ENCODE assay signal across 1 cellular context in the genomic region with DNA sequence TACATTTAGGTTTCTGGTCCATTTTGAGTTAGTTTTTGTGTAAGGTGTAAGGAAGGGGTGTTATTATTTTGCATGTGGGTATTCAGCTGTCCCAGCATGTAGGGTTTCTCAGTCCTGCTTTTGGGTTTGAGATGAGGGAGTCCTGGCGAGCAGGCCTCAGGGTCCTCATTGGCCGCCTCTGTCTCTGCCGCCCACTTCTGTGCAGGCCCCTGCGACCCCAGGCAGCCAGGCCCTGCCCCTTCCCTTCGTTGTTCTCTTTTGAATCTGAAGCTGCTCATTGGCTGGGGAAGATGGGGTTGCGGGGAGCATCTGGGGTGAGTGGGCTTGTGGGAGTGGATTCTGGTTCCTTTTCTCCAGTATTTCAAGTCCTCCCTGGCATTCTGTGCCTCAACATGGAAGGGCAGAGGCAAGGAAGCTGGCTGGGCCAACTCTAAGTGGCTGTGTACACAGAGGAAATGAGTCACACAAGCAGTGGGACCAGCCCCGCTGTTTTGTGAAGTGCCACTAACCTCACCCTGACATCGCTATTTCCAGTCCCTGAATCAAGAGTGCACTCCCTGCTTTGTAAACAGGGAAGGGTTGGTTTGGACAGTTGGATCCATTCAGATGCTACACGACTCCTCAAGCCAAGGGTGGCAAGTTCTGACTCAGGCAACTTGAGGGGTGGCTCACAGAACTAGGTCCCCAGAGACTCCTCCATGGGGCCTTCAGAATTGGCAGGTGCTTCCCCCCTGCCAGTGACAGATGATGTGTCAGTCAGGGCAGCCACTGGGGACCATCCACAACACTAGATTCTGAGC.
A peak's percentile ranks its signal among the peaks of the same experiment; 100 is the strongest.
TF ChIP-seq lines count a peak whose summit lies in the region.
"Not testable (repeated sequence)": the region's sequence is repeated elsewhere in the genome, so short reads cannot be mapped to it uniquely, and the experiment has no call there.

No MANE protein-coding gene starts in this region.

TF ChIP-seq in HepG2, 621 proteins besides CTCF, POLR2A, EP300 and RAD21 (continued from another document and continues in another):
- TF ChIP-seq SAP130 (CRISPR knock-in tag; IDR thresholded peaks at IDR 0.05; ENCODE audit: low read depth) (peak; percentile 82), FOSL2 (CRISPR knock-in tag; IDR thresholded peaks at IDR 0.05) (peak; percentile 97), IRF2 (CRISPR knock-in tag; IDR thresholded peaks at IDR 0.05) (0 out of 2 replicates have a peak, but pooled peaks have one; percentile 23), FOSL1 (CRISPR knock-in tag; IDR thresholded peaks at IDR 0.05; ENCODE audit: borderline replicate concordance) (peak; percentile 84), ZNF264 (CRISPR knock-in tag; IDR thresholded peaks at IDR 0.05) (peak; percentile 66; the same call in 1 of the 2 replicates), PRDM15 (CRISPR knock-in tag; IDR thresholded peaks at IDR 0.05) (0 out of 2 replicates have a peak, but pooled peaks have one; percentile 44), RXRB (CRISPR knock-in tag; IDR thresholded peaks at IDR 0.05; ENCODE audit: borderline replicate concordance) (peak; percentile 67; the same call in 1 of the 2 replicates), FOXK1 (CRISPR knock-in tag; IDR thresholded peaks at IDR 0.05; ENCODE audit: borderline replicate concordance, low read depth) (peak; percentile 41; the same call in 1 of the 2 replicates), KDM2A (CRISPR knock-in tag; IDR thresholded peaks at IDR 0.05; ENCODE audit: borderline replicate concordance, low read depth) (0 out of 2 replicates have a peak, but pooled peaks have one; percentile 33), FOXA3 (CRISPR knock-in tag; IDR thresholded peaks at IDR 0.05) (peak; percentile 95), ZNF644 (CRISPR knock-in tag; IDR thresholded peaks at IDR 0.05; ENCODE audit: low read depth) (peak; percentile 73), AHDC1 (CRISPR knock-in tag; IDR thresholded peaks at IDR 0.05; ENCODE audit: borderline replicate concordance) (peak; percentile 57; the same call in 1 of the 2 replicates), DPF2 (CRISPR knock-in tag; IDR thresholded peaks at IDR 0.05; ENCODE audit: borderline replicate concordance, low read depth) (peak; percentile 38; the same call in 1 of the 2 replicates), ZNF335 (CRISPR knock-in tag; IDR thresholded peaks at IDR 0.05) (peak; percentile 48; the same call in 1 of the 2 replicates), ZNF792 (CRISPR knock-in tag; IDR thresholded peaks at IDR 0.05) (peak; percentile 29; the same call in 1 of the 2 replicates), FOXP1 (CRISPR knock-in tag; IDR thresholded peaks at IDR 0.05) (peak; percentile 60), GATAD2A (CRISPR knock-in tag; IDR thresholded peaks at IDR 0.05) (peak; percentile 65; the same call in 1 of the 2 replicates), SALL1 (CRISPR knock-in tag; IDR thresholded peaks at IDR 0.05) (0 out of 2 replicates have a peak, but pooled peaks have one; percentile 19), ATF3 (CRISPR knock-in tag; IDR thresholded peaks at IDR 0.05) (peak; percentile 62; the same call in 1 of the 2 replicates), ZFP36L1 (CRISPR knock-in tag; IDR thresholded peaks at IDR 0.05) (0 out of 2 replicates have a peak, but pooled peaks have one; percentile 27), FOXA1 (IDR thresholded peaks at IDR 0.05) (peak; percentile 62), FOXA1 (CRISPR knock-in tag; IDR thresholded peaks at IDR 0.05) (peak; percentile 92), PAXIP1 (CRISPR knock-in tag; conservative IDR thresholded peaks at IDR 0.05) (0 out of 2 replicates have a peak, but pooled peaks have one; percentile 30), STAG1 (CRISPR knock-in tag; IDR thresholded peaks at IDR 0.05) (0 out of 2 replicates have a peak, but pooled peaks have one; percentile 9), PRDM10 (CRISPR knock-in tag; IDR thresholded peaks at IDR 0.05; ENCODE audit: low read depth) (peak; percentile 41; the same call in 1 of the 2 replicates), ZNF503 (CRISPR knock-in tag; IDR thresholded peaks at IDR 0.05) (0 out of 2 replicates have a peak, but pooled peaks have one; percentile 27), GATAD1 (CRISPR knock-in tag; IDR thresholded peaks at IDR 0.05) (peak; percentile 18; the same call in 1 of the 2 replicates)
- not testable (repeated sequence) for TF ChIP-seq FOXP1 (IDR thresholded peaks at IDR 0.05)
- TF ChIP-seq, protein P1, sequence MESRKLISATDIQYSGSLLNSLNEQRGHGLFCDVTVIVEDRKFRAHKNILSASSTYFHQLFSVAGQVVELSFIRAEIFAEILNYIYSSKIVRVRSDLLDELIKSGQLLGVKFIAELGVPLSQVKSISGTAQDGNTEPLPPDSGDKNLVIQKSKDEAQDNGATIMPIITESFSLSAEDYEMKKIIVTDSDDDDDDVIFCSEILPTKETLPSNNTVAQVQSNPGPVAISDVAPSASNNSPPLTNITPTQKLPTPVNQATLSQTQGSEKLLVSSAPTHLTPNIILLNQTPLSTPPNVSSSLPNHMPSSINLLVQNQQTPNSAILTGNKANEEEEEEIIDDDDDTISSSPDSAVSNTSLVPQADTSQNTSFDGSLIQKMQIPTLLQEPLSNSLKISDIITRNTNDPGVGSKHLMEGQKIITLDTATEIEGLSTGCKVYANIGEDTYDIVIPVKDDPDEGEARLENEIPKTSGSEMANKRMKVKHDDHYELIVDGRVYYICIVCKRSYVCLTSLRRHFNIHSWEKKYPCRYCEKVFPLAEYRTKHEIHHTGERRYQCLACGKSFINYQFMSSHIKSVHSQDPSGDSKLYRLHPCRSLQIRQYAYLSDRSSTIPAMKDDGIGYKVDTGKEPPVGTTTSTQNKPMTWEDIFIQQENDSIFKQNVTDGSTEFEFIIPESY (CRISPR knock-in tag; IDR thresholded peaks at IDR 0.05): 0 out of 2 replicates have a peak, but pooled peaks have one; percentile 27
